9 cellular contexts compared by ENCODE assay signal in genomic region chr15:82709081-82709420, GRCh38. TPM values are rescaled to one million over a fixed set of nuclear protein-coding genes. Genes with fewer than 3 reads are reported as not detected.
A peak's percentile ranks its signal among the peaks of the same experiment; 100 is the strongest.
DNase-seq lines count a peak whose midpoint lies in the region; ATAC-seq and TF ChIP-seq lines count a peak whose summit lies in the region.
"Had no signal": no experiment of that assay in that cellular context is flagged by ENCODE, and none has a peak within 500 bp of the region (broad histone marks: within the 10 kb centered on the region; RNA-seq: fewer than 3 reads in every experiment).

No MANE protein-coding gene starts in this region.

- DNase-seq in astrocyte of the cerebellum (ENCODE audit: low read depth) (no peak), NCI-H510A (lab: John Stamatoyannopoulos, UW) (no peak)
- no peak for DNase-seq in stimulated activated naive B cell treated with anti-CD40 and anti-IgM and Interleukin-4, amounts not matched to agents 10 μg/mL and 1 μg/mL and 100 μg/mL, for 72 hours
- DNase-seq in activated effector memory CD4-positive, alpha-beta T cell treated with Interleukin-2 at 50 U/mL for 16 hours: no peak

- peaks cover 0 to 2% of the 10 kb centered on the region in 2 donors for H3K36me3 Mint-ChIP-seq in stimulated activated naive B cell treated with anti-CD40 and anti-IgM and Interleukin-4, amounts not matched to agents 10 μg/mL and 1 μg/mL and 100 μg/mL, for 72 hours

- H3K27me3 Mint-ChIP-seq in stimulated activated naive B cell treated with anti-CD40 and anti-IgM and Interleukin-4, amounts not matched to agents 10 μg/mL and 1 μg/mL and 100 μg/mL, for 72 hours: peaks cover 30 to 35% of the 10 kb centered on the region in 2 donors

- H3K4me1 ChIP-seq in HUES48 (ENCODE audit: control insufficient read depth, insufficient read depth, low read length): peaks cover 14% of the 10 kb centered on the region
- H3K4me1 ChIP-seq in mononuclear cell (ENCODE audit: insufficient read depth, low read length): peaks cover 11% of the 10 kb centered on the region

- H3K27me3 ChIP-seq in HUES48 (ENCODE audit: control insufficient read depth, insufficient read depth, low read length): no peaks in the 10 kb centered on the region
- peaks cover 9% of the 10 kb centered on the region for H3K27me3 ChIP-seq in mononuclear cell (ENCODE audit: insufficient read depth, low read length)

- H3K4me3 Mint-ChIP-seq in stimulated activated naive B cell treated with anti-CD40 and anti-IgM and Interleukin-4, amounts not matched to agents 10 μg/mL and 1 μg/mL and 100 μg/mL, for 72 hours: no peak overlapping the region

- no peak for ATAC-seq in stimulated activated naive B cell treated with anti-CD40 and anti-IgM and Interleukin-4, amounts not matched to agents 10 μg/mL and 1 μg/mL and 100 μg/mL, for 72 hours (replicated peaks)
- ATAC-seq in GM18873 (IDR thresholded peaks at IDR 0.05; ENCODE audit: low FRiP score, unreplicated experiment): no peak

- TF ChIP-seq CTCF in C4-2B (conservative IDR thresholded peaks at IDR 0.05): no peak
- no peak for TF ChIP-seq CTCF in astrocyte of the cerebellum (IDR thresholded peaks at IDR 0.05; ENCODE audit: low read depth, low read length, missing control alignments)

- H3K27ac Mint-ChIP-seq in stimulated activated naive B cell treated with anti-CD40 and anti-IgM and Interleukin-4, amounts not matched to agents 10 μg/mL and 1 μg/mL and 100 μg/mL, for 72 hours: no peak overlapping the region
- H3K27ac Mint-ChIP-seq: T-helper 1 cell treated with Interleukin-12 subunit alpha and Interleukin-12 subunit beta and Interleukin-4 antibody, amounts not matched to agents 30 μg/mL and 1 μg/mL, for 36 hours had no signal

- in situ Hi-C loops in astrocyte of the cerebellum (cut with HindIII; ENCODE audit: low sequenced_read_pairs): no loop called here

- H3K4me1 Mint-ChIP-seq in stimulated activated naive B cell treated with anti-CD40 and anti-IgM and Interleukin-4, amounts not matched to agents 10 μg/mL and 1 μg/mL and 100 μg/mL, for 72 hours: peaks cover 5 to 6% of the 10 kb centered on the region in 2 donors

- peaks cover 0 to 3% of the 10 kb centered on the region in 2 donors for H3K9me3 Mint-ChIP-seq in stimulated activated naive B cell treated with anti-CD40 and anti-IgM and Interleukin-4, amounts not matched to agents 10 μg/mL and 1 μg/mL and 100 μg/mL, for 72 hours
- H3K9me3 Mint-ChIP-seq: T-helper 1 cell treated with Interleukin-12 subunit alpha and Interleukin-12 subunit beta and Interleukin-4 antibody, amounts not matched to agents 30 μg/mL and 1 μg/mL, for 36 hours had no signal

- no peaks in the 10 kb centered on the region for H3K36me3 ChIP-seq in HUES48 (ENCODE audit: control insufficient read depth, insufficient read depth, low read length)

- H3K9me3 ChIP-seq in HUES48 (ENCODE audit: control insufficient read depth, insufficient read depth, low read length) (no peaks in the 10 kb centered on the region), mononuclear cell (ENCODE audit: low read depth, low read length) (no peaks in the 10 kb centered on the region)

- H3K4me3 ChIP-seq in HUES48 (ENCODE audit: low read depth, low read length) (peak overlapping the region; percentile 71), astrocyte of the cerebellum (ENCODE audit: low read depth, low read length) (peak overlapping the region; percentile 60), mononuclear cell (ENCODE audit: low read length) (peak overlapping the region; percentile 15)

- H3K9ac ChIP-seq in HUES48 (ENCODE audit: low read depth, low read length): peak overlapping the region; percentile 59; the same call in 1 of the 2 replicates

- H3K27ac ChIP-seq in C4-2B (peak overlapping the region; percentile 32), HUES48 (ENCODE audit: low read depth, low read length) (peak overlapping the region; percentile 81)

RNA-seq across cellular contexts. Expression of gene AP3B2, which starts 0.6 kb away (rescaled TPM):
- 0.10 TPM for total RNA-seq in mononuclear cell

Comparison
In these comparisons a context has a peak if more than half of its experiments do, and no peak if none do; other contexts are left out.
1. H3K4me3 ChIP-seq: peak in every context shown above with its lines; median percentile 71 in HUES48; 60 in astrocyte of the cerebellum; 15 in mononuclear cell.